1 cellular context compared by ENCODE assay signal in the genomic region with DNA sequence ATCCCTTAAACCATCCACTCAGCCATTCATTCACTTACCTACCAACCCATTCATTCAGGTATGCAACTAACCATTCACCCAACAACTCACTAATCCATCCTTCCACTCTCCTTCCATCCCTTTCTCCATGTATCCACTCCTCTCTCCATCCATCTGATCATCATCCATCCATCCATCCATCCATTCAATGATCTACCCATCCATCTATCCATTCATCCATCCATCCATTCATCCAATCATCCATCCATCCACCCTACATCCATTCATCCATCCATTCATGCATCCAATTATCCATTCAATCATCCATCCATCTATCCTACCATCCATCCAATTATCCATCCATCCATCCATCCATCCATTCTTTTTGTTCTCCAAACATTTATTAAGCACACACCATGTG.
A peak's percentile ranks its signal among the peaks of the same experiment; 100 is the strongest.
TF ChIP-seq lines count a peak whose summit lies in the region.

No MANE protein-coding gene starts in this region.

TF ChIP-seq in K562, 482 proteins besides CTCF, POLR2A, EP300 and RAD21 (continued from another document):
- TF ChIP-seq BCLAF1 (IDR thresholded peaks at IDR 0.05; ENCODE audit: borderline replicate concordance in 1 of 2, control insufficient read depth in 1 of 2, low read depth in 2 of 2, low read length in 1 of 2) = peak in 1 of 2 experiments; percentile 86; a peak in 2 of 4 replicates
- 0 out of 2 replicates have a peak, but pooled peaks have one; percentile 67 for TF ChIP-seq HBP1 (CRISPR knock-in tag; IDR thresholded peaks at IDR 0.05)
